Comparison of ENCODE assay signal across 18 cellular contexts in the genomic region with DNA sequence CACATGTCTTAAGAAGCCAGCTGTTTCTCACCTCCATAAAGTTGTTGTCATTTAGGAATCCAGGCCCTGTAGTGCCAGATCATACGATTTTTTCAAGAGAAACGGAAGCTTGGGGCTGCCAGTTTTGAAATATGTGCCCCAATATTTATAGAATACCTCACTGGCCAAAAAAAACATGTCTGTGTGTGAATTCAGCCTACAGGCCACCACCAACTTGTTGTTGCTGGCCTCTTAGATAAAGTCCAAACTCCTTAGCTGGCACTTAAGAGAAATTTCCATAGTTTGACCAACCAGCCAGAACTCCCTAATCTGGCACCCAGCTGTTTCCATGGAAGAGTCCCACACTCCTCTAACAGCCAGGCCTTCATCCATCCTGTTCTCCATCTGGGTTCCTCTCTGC.
DNase-seq lines count a peak whose midpoint lies in the region; ATAC-seq and TF ChIP-seq lines count a peak whose summit lies in the region.
"Had no signal": no experiment of that assay in that cellular context is flagged by ENCODE, and none has a peak within 500 bp of the region (broad histone marks: within the 10 kb centered on the region; RNA-seq: fewer than 3 reads in every experiment).

No MANE protein-coding gene starts in this region.

- no peaks in the 10 kb centered on the region for H3K79me2 ChIP-seq in OCI-LY7 (ENCODE audit: insufficient read depth, low read depth, low read length)
- H3K79me2 ChIP-seq: parathyroid adenoma had no signal

- H3K4me1 Mint-ChIP-seq in activated T-cell treated with anti-CD3 and anti-CD28 coated beads, Interleukin-2, amount 50 U/mL, for 72 hours (ENCODE audit: low read depth): no peaks in the 10 kb centered on the region
- H3K4me1 Mint-ChIP-seq: naive B cell had no signal

- no peaks in the 10 kb centered on the region for H3K9me2 ChIP-seq in OCI-LY7 (ENCODE audit: insufficient read depth, low read length)

- H3K27ac Mint-ChIP-seq in activated T-cell treated with anti-CD3 and anti-CD28 coated beads, Interleukin-2, amount 50 U/mL, for 72 hours: no peak overlapping the region
- H3K27ac Mint-ChIP-seq: dendritic cell treated with granulocyte-macrophage colony-stimulating factor and Interleukin-4, amounts not matched to agents 40 ng/mL and 50 ng/mL, for 4 days had no signal

- no peaks in the 10 kb centered on the region for H3K9me3 ChIP-seq in tibial artery
- no peaks in the 10 kb centered on the region for H3K9me3 ChIP-seq in OCI-LY7 (ENCODE audit: low read length)
- H3K9me3 ChIP-seq: BLaER1 had no signal

- POLR2A ChIA-PET in OCI-LY7 (lab: Charles Lee): interaction anchor here (0.5 kb wide), 1 partner anchor 12 kb away, joined by 4 read pairs; no protein-coding TSS in a partner anchor

- no peak for TF ChIP-seq EP300 in Ishikawa (IDR thresholded peaks at IDR 0.05; ENCODE audit: borderline replicate concordance)

- no peak overlapping the region for H3K4me2 ChIP-seq in OCI-LY7 (ENCODE audit: low read length)
- H3K4me2 ChIP-seq: BLaER1 had no signal

- no peaks in the 10 kb centered on the region for H3K27me3 Mint-ChIP-seq in activated T-cell treated with anti-CD3 and anti-CD28 coated beads, Interleukin-2, amount 50 U/mL, for 72 hours (ENCODE audit: low read depth)
- H3K27me3 Mint-ChIP-seq: dendritic cell treated with granulocyte-macrophage colony-stimulating factor and Interleukin-4, amounts not matched to agents 40 ng/mL and 50 ng/mL, for 4 days; naive B cell had no signal

- H3K9me3 Mint-ChIP-seq in activated T-cell treated with anti-CD3 and anti-CD28 coated beads, Interleukin-2, amount 50 U/mL, for 72 hours: no peaks in the 10 kb centered on the region
- H3K9me3 Mint-ChIP-seq: dendritic cell treated with granulocyte-macrophage colony-stimulating factor and Interleukin-4, amounts not matched to agents 40 ng/mL and 50 ng/mL, for 4 days had no signal

- H3K36me3 ChIP-seq in tibial artery: peaks cover 0 to 38% (median 18%) of the 10 kb centered on the region in 3 donors
- H3K36me3 ChIP-seq in OCI-LY7 (ENCODE audit: insufficient read depth, low read length): peaks cover 42% of the 10 kb centered on the region

- intact Hi-C loops in tibial artery (cut with DNase I; ENCODE audit: low total_unique reads): no loop called here
- intact Hi-C loops in OCI-LY7 (cut with micrococcal nuclease; ENCODE audit: unreplicated experiment): no loop called here

- H3K27me3 ChIP-seq in tibial artery: no peaks in the 10 kb centered on the region
- H3K27me3 ChIP-seq: BLaER1 had no signal

- DNase-seq in astrocyte of the spinal cord (ENCODE audit: low read depth, low spot score): peak; percentile 53
- peak; percentile 44 to 70 for DNase-seq in lung microvascular endothelial cell (ENCODE audit: low read depth in 2 of 2)
- DNase-seq in tibial artery: no peak
- no peak for DNase-seq in OCI-LY7 (ENCODE audit: low spot score)
- DNase-seq in NCI-H1417 (lab: John Stamatoyannopoulos, UW): no peak
- no peak for DNase-seq in activated T-cell treated with anti-CD3 and anti-CD28 coated beads, Interleukin-2, amount 50 U/mL, for 72 hours
- DNase-seq: activated CD4-positive, alpha-beta T cell treated with anti-CD3 and anti-CD28 coated beads, Interleukin-2, amount 50 U/mL, for 1 hour; activated naive CD4-positive, alpha-beta T cell treated with Interleukin-2 at 50 U/mL for 16 hours; anterior cingulate cortex; glutamatergic neuron; Kasumi-1; naive B cell; NCI-H1436 treated with DMSO at 0.1 percent for 48 hours; NCI-H2171 had no signal

- in situ Hi-C loops in astrocyte of the spinal cord (cut with HindIII; ENCODE audit: low sequenced_read_pairs): no loop called here

- no TSS peak for BruUV-seq in OCI-LY7 (replicated peaks; lab: Mats Ljungman, UMichigan)

- H3K4me1 ChIP-seq in tibial artery (peaks cover 0 to 23% (median 14%) of the 10 kb centered on the region in 4 donors), OCI-LY7 (ENCODE audit: insufficient read depth, low read length, poor library complexity, severe bottlenecking) (no peaks in the 10 kb centered on the region)
- H3K4me1 ChIP-seq: BLaER1, parathyroid adenoma had no signal

- no peak for TF ChIP-seq RAD21 in Ishikawa (IDR thresholded peaks at IDR 0.05; ENCODE audit: low read depth)

- CTCF ChIA-PET in OCI-LY7 (lab: Charles Lee; ENCODE audit: unreplicated experiment): no interaction called here

- no peak for TF ChIP-seq CTCF in astrocyte of the spinal cord (IDR thresholded peaks at IDR 0.05; ENCODE audit: low read depth, low read length)
- TF ChIP-seq CTCF in tibial artery (IDR thresholded peaks at IDR 0.05): no peak
- no peak for TF ChIP-seq CTCF in OCI-LY7 (conservative IDR thresholded peaks at IDR 0.05; ENCODE audit: low read length)

- no peak overlapping the region for H3K4me3 ChIP-seq in astrocyte of the spinal cord (ENCODE audit: low read depth, low read length)
- no peak overlapping the region for H3K4me3 ChIP-seq in tibial artery
- H3K4me3 ChIP-seq in OCI-LY7 (ENCODE audit: low read depth, low read length, poor library complexity, severe bottlenecking): no peak overlapping the region
- H3K4me3 ChIP-seq: BLaER1 had no signal

- no peaks in the 10 kb centered on the region for H4K20me1 ChIP-seq in OCI-LY7 (ENCODE audit: insufficient read depth, low read length)
- H4K20me1 ChIP-seq: BLaER1 had no signal

- no peak for ATAC-seq in activated T-cell treated with anti-CD3 and anti-CD28 coated beads, Interleukin-2, amount 50 U/mL, for 72 hours (replicated peaks in 1 of 2)

- no peak overlapping the region for H3K4me3 Mint-ChIP-seq in activated T-cell treated with anti-CD3 and anti-CD28 coated beads, Interleukin-2, amount 50 U/mL, for 72 hours
- H3K4me3 Mint-ChIP-seq: dendritic cell treated with granulocyte-macrophage colony-stimulating factor and Interleukin-4, amounts not matched to agents 40 ng/mL and 50 ng/mL, for 4 days; naive B cell had no signal

- H3K36me3 Mint-ChIP-seq in activated T-cell treated with anti-CD3 and anti-CD28 coated beads, Interleukin-2, amount 50 U/mL, for 72 hours (ENCODE audit: insufficient read depth in 2 of 2): peaks cover 0 to 6% of the 10 kb centered on the region in 2 donors

- H2AFZ ChIP-seq in OCI-LY7 (ENCODE audit: low read length): no peak overlapping the region
- H2AFZ ChIP-seq: parathyroid adenoma had no signal

- H3K27ac ChIP-seq in tibial artery (peak overlapping the region; percentile 64 to 70), OCI-LY7 (ENCODE audit: low read depth, low read length, poor library complexity, severe bottlenecking) (no peak overlapping the region)
- H3K27ac ChIP-seq: BLaER1, parathyroid adenoma had no signal

TF ChIP-seq in Ishikawa, 13 proteins besides CTCF, POLR2A, EP300 and RAD21:
- TF ChIP-seq TAF1 (IDR thresholded peaks at IDR 0.05; ENCODE audit: low read depth) (no peak), NFIC (IDR thresholded peaks at IDR 0.05) (peak; percentile 29; the same call in 1 of the 2 replicates)

Comparison
In these comparisons a context has a peak if more than half of its experiments do, and no peak if none do; other contexts are left out.
1. DNase-seq: peak in astrocyte of the spinal cord (single experiment) and lung microvascular endothelial cell (2 of 2); none in tibial artery (0 of 2), OCI-LY7 (single experiment), NCI-H1417 (0 of 3) and activated T-cell treated with anti-CD3 and anti-CD28 coated beads, Interleukin-2, amount 50 U/mL, for 72 hours (0 of 2).